1 cellular context compared by ENCODE assay signal in genomic region chr2:3368261-3368722, GRCh38.
TF ChIP-seq lines count a peak whose summit lies in the region.

No MANE protein-coding gene starts in this region.

TF ChIP-seq in HepG2, 621 proteins besides CTCF, POLR2A, EP300 and RAD21 (continued from another document and continues in another):
- TF ChIP-seq THRA (CRISPR knock-in tag; IDR thresholded peaks at IDR 0.05; ENCODE audit: borderline replicate concordance) (peak; percentile 13; the same call in 1 of the 2 replicates), TERF1 (CRISPR knock-in tag; IDR thresholded peaks at IDR 0.05) (no peak), MED13 (CRISPR knock-in tag; IDR thresholded peaks at IDR 0.05) (no peak), SMYD3 (CRISPR knock-in tag; IDR thresholded peaks at IDR 0.05) (0 out of 2 replicates have a peak, but pooled peaks have one; percentile 8), MAFG (CRISPR knock-in tag; IDR thresholded peaks at IDR 0.05) (no peak), STAT5B (CRISPR knock-in tag; IDR thresholded peaks at IDR 0.05) (no peak), ZNF230 (CRISPR knock-in tag; IDR thresholded peaks at IDR 0.05) (no peak), ZNF407 (CRISPR knock-in tag; IDR thresholded peaks at IDR 0.05; ENCODE audit: not compliant biosample characterization) (no peak), ZNF101 (CRISPR knock-in tag; IDR thresholded peaks at IDR 0.05; ENCODE audit: borderline replicate concordance, low read depth) (no peak), ZNF431 (CRISPR knock-in tag; IDR thresholded peaks at IDR 0.05; ENCODE audit: borderline replicate concordance, low read depth) (peak; percentile 43; the same call in 1 of the 2 replicates), ZNF362 (CRISPR knock-in tag; IDR thresholded peaks at IDR 0.05; ENCODE audit: borderline replicate concordance) (no peak; the same call in 1 of the 2 replicates), AFF4 (CRISPR knock-in tag; IDR thresholded peaks at IDR 0.05) (no peak), GPBP1L1 (CRISPR knock-in tag; IDR thresholded peaks at IDR 0.05) (no peak), SMAD1 (CRISPR knock-in tag; IDR thresholded peaks at IDR 0.05; ENCODE audit: borderline replicate concordance, low read depth) (no peak), TBL1XR1 (IDR thresholded peaks at IDR 0.05; ENCODE audit: borderline replicate concordance, low read length, partially characterized antibody) (no peak), ELF3 (CRISPR knock-in tag; IDR thresholded peaks at IDR 0.05) (peak; percentile 23; the same call in 1 of the 2 replicates), RNF2 (conservative IDR thresholded peaks at IDR 0.05; ENCODE audit: low read depth) (peak; percentile 95), NFYC (CRISPR knock-in tag; IDR thresholded peaks at IDR 0.05) (peak; percentile 54), TAF1 (CRISPR knock-in tag; IDR thresholded peaks at IDR 0.05) (no peak), SRSF4 (IDR thresholded peaks at IDR 0.05; ENCODE audit: low read depth, low read length, poor library complexity, severe bottlenecking) (no peak), SP2 (CRISPR knock-in tag; IDR thresholded peaks at IDR 0.05) (no peak), DR1 (CRISPR knock-in tag; IDR thresholded peaks at IDR 0.05) (no peak), ZSCAN12 (CRISPR knock-in tag; IDR thresholded peaks at IDR 0.05) (no peak), ZNF232 (CRISPR knock-in tag; IDR thresholded peaks at IDR 0.05; ENCODE audit: borderline replicate concordance) (0 out of 2 replicates have a peak, but pooled peaks have one; percentile 20), ZNF33A (CRISPR knock-in tag; IDR thresholded peaks at IDR 0.05; ENCODE audit: borderline replicate concordance) (no peak), CREBL2 (CRISPR knock-in tag; IDR thresholded peaks at IDR 0.05; ENCODE audit: borderline replicate concordance) (peak; percentile 84; the same call in 1 of the 2 replicates), TOPORS (CRISPR knock-in tag; IDR thresholded peaks at IDR 0.05) (peak; percentile 90), NFE2L1 (CRISPR knock-in tag; IDR thresholded peaks at IDR 0.05; ENCODE audit: borderline replicate concordance) (0 out of 2 replicates have a peak, but pooled peaks have one; percentile 53), NR2F1 (CRISPR knock-in tag; IDR thresholded peaks at IDR 0.05) (0 out of 4 replicates have a peak, but pooled peaks of 1 of the 2 experiments have one; percentile 30), SSRP1 (CRISPR knock-in tag; IDR thresholded peaks at IDR 0.05) (0 out of 2 replicates have a peak, but pooled peaks have one; percentile 36), ZNF572 (CRISPR knock-in tag; IDR thresholded peaks at IDR 0.05) (no peak), KDM6A (CRISPR knock-in tag; IDR thresholded peaks at IDR 0.05; ENCODE audit: low read depth) (no peak), ZBTB7A (CRISPR knock-in tag; IDR thresholded peaks at IDR 0.05) (peak; percentile 58; the same call in 1 of the 2 replicates), ZNF142 (CRISPR knock-in tag; IDR thresholded peaks at IDR 0.05) (no peak; the same call in 1 of the 2 replicates), SRSF1 (optimal IDR thresholded peaks at IDR 0.05; ENCODE audit: low read depth, low read length) (no peak)
